13 cellular contexts compared by ENCODE assay signal in genomic region chr10:17024461-17024860, GRCh38.
DNase-seq lines count a peak whose midpoint lies in the region; ATAC-seq and TF ChIP-seq lines count a peak whose summit lies in the region.
"Had no signal": no experiment of that assay in that cellular context is flagged by ENCODE, and none has a peak within 500 bp of the region (broad histone marks: within the 10 kb centered on the region; RNA-seq: fewer than 3 reads in every experiment).

No MANE protein-coding gene starts in this region.

- H3K9me2 ChIP-seq in MM.1S (replicated peaks; ENCODE audit: insufficient read depth, low read length), result no peaks in the 10 kb centered on the region

- no peak for DNase-seq in MM.1S
- no peak for DNase-seq in central memory CD8-positive, alpha-beta T cell (ENCODE audit: low spot score in 2 of 2)
- no peak for DNase-seq in SK-N-DZ (ENCODE audit: low spot score)
- DNase-seq in iPS-NIHi7 (ENCODE audit: extremely low spot score), result no peak
- no peak for DNase-seq in amygdala (lab: John Stamatoyannopoulos, UW)
- DNase-seq: Caco-2, H9, NCI-H2227 treated with DMSO at 0.1 percent for 48 hours, right lobe of liver had no signal

- H3K4me1 ChIP-seq in BLaER1 treated with 17β-estradiol and CSF1 and Interleukin-3, amounts not matched to agents 10 nM and 100 nM, result peaks cover 52 to 79% (median 71%) of the 10 kb centered on the region in 10 experiments
- peaks cover 33% of the 10 kb centered on the region for H3K4me1 ChIP-seq in MM.1S (ENCODE audit: low read length)
- peaks cover 59 to 61% of the 10 kb centered on the region in 2 experiments for H3K4me1 ChIP-seq in neutrophil (ENCODE audit: control insufficient read depth in 1 of 2, insufficient read depth in 1 of 2, low read depth in 1 of 2, low read length in 1 of 2)
- H3K4me1 ChIP-seq: Caco-2 had no signal

- no peak overlapping the region for H3K4me3 Mint-ChIP-seq in central memory CD8-positive, alpha-beta T cell
- H3K4me3 Mint-ChIP-seq: H9 had no signal

- peak overlapping the region; percentile 67 to 79 (median 75); a peak in 21 of 22 replicates for H3K9ac ChIP-seq in BLaER1 treated with 17β-estradiol and CSF1 and Interleukin-3, amounts not matched to agents 10 nM and 100 nM
- peak overlapping the region; percentile 75; the same call in 1 of the 2 replicates for H3K9ac ChIP-seq in MM.1S (ENCODE audit: low read length)

- H3K4me1 Mint-ChIP-seq in central memory CD8-positive, alpha-beta T cell, result peaks cover 35% of the 10 kb centered on the region

- peaks cover 32% of the 10 kb centered on the region for H3F3A ChIP-seq in MM.1S (ENCODE audit: insufficient read depth, low read length)

- H3K9me3 Mint-ChIP-seq in central memory CD8-positive, alpha-beta T cell, result no peaks in the 10 kb centered on the region

- peaks cover 21% of the 10 kb centered on the region for H3K36me3 Mint-ChIP-seq in central memory CD8-positive, alpha-beta T cell (ENCODE audit: insufficient read depth)

- H3K4me2 ChIP-seq in BLaER1 treated with 17β-estradiol and CSF1 and Interleukin-3, amounts not matched to agents 10 nM and 100 nM, result peak overlapping the region; percentile 73 to 90 (median 79)
- peak overlapping the region; percentile 64; the same call in 1 of the 2 replicates for H3K4me2 ChIP-seq in MM.1S (ENCODE audit: low read depth, low read length)

- H3K9me3 ChIP-seq in BLaER1 treated with 17β-estradiol and CSF1 and Interleukin-3, amounts not matched to agents 10 nM and 100 nM (replicated peaks in 1 of 11), result peaks cover 0 to 5% (median 4%) of the 10 kb centered on the region in 11 experiments; a peak in 7 of 22 replicates
- H3K9me3 ChIP-seq in MM.1S (replicated peaks; ENCODE audit: insufficient read depth, low read length) (no peaks in the 10 kb centered on the region), neutrophil (no peaks in the 10 kb centered on the region)
- H3K9me3 ChIP-seq: Caco-2, right lobe of liver had no signal

- no peaks in the 10 kb centered on the region for H4K20me1 ChIP-seq in BLaER1 treated with 17β-estradiol and CSF1 and Interleukin-3, amounts not matched to agents 10 nM and 100 nM
- H4K20me1 ChIP-seq in MM.1S (ENCODE audit: insufficient read depth, low read length), result no peaks in the 10 kb centered on the region

- TF ChIP-seq CTCF in MM.1S (IDR thresholded peaks at IDR 0.05; ENCODE audit: low read length) (no peak), neutrophil (IDR thresholded peaks at IDR 0.05) (no peak)

- H3K27me3 ChIP-seq in BLaER1 treated with 17β-estradiol and CSF1 and Interleukin-3, amounts not matched to agents 10 nM and 100 nM, result no peaks in the 10 kb centered on the region
- H3K27me3 ChIP-seq in MM.1S (replicated peaks; ENCODE audit: insufficient read depth, low read length) (no peaks in the 10 kb centered on the region), neutrophil (no peaks in the 10 kb centered on the region)
- H3K27me3 ChIP-seq: right lobe of liver had no signal

- H3K27ac ChIP-seq in BLaER1 treated with 17β-estradiol and CSF1 and Interleukin-3, amounts not matched to agents 10 nM and 100 nM, result peak overlapping the region; percentile 72 to 95 (median 90)
- H3K27ac ChIP-seq in MM.1S (ENCODE audit: low read length) (peak overlapping the region; percentile 91; the same call in 1 of the 2 replicates), neutrophil (peak overlapping the region; percentile 70)

- no peaks in the 10 kb centered on the region for H3K36me3 ChIP-seq in BLaER1 treated with 17β-estradiol and CSF1 and Interleukin-3, amounts not matched to agents 10 nM and 100 nM
- H3K36me3 ChIP-seq in MM.1S (replicated peaks; ENCODE audit: insufficient read depth, low read length) (no peaks in the 10 kb centered on the region), neutrophil (no peaks in the 10 kb centered on the region)
- H3K36me3 ChIP-seq: right lobe of liver had no signal

- peak overlapping the region in 7 of 10 experiments; percentile 7 to 45 (median 21); a peak in 8 of 20 replicates for H3K4me3 ChIP-seq in BLaER1 treated with 17β-estradiol and CSF1 and Interleukin-3, amounts not matched to agents 10 nM and 100 nM
- H3K4me3 ChIP-seq in MM.1S (ENCODE audit: low read length) (no peak overlapping the region), neutrophil (ENCODE audit: low read depth in 1 of 2, low read length in 1 of 2) (no peak overlapping the region)
- H3K4me3 ChIP-seq: lung, right lobe of liver had no signal

- no peaks in the 10 kb centered on the region for H3K79me2 ChIP-seq in MM.1S (ENCODE audit: low read length)

- H2AFZ ChIP-seq in MM.1S (ENCODE audit: low read length), result no peak overlapping the region

- no peaks in the 10 kb centered on the region for H3K27me3 Mint-ChIP-seq in central memory CD8-positive, alpha-beta T cell

- ATAC-seq in central memory CD8-positive, alpha-beta T cell (replicated peaks; ENCODE audit: extremely low read depth, poor library complexity, severe bottlenecking), result no peak
- no peak for ATAC-seq in HG03521 (IDR thresholded peaks at IDR 0.05; ENCODE audit: unreplicated experiment)

- peak overlapping the region; percentile 98 for H3K27ac Mint-ChIP-seq in central memory CD8-positive, alpha-beta T cell (ENCODE audit: low read depth)

Comparison
In these comparisons a context has a peak if more than half of its experiments do, and no peak if none do; other contexts are left out.
1. H3K4me3 ChIP-seq: peak in BLaER1 treated with 17β-estradiol and CSF1 and Interleukin-3, amounts not matched to agents 10 nM and 100 nM (7 of 10); none in MM.1S (single experiment) and neutrophil (0 of 2).
2. Peak in every context shown above with its lines, with median percentiles within 50 percentile points of each other: H3K27ac ChIP-seq.